Comparison of ENCODE assay signal across 26 cellular contexts in the genomic region with DNA sequence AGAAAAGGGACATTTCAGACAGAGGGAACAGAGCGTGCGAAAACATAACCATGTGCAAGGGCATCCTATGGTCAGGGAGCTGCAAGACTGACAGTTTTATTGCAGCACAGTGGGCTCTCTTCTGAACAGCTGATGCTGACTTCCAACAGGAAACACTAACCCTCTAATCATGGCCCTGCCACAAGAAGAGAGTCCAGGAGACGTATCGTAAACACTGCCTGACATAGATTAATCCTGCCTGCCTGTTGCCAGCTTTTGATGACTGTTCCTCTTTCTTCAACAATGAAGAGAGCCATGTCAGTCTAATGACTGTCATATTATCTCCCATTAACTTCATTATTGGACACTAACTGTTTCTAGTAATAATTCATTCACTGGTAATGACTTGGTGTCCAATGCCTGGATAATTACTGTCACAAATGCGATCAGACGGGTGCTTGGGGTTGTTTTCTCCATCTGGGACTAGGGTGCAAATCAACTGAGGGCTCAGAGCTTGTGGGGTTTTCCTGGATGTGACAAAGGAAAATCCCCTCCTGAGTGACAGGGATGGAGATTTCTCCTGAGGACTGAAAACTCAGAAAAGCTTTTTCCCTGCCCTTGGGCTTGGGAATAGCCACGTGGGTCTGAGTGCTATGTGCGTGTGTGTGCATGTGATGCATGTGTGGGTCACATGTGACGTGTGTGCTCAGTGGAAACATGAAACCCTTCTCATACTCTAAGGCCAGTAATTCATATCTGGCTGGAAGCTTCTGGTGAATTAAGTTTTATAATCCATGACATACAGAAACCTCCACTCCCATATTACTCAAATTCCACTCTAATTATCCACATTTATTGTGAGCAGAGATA.
A peak's percentile ranks its signal among the peaks of the same experiment; 100 is the strongest.
DNase-seq lines count a peak whose midpoint lies in the region; ATAC-seq and TF ChIP-seq lines count a peak whose summit lies in the region.
"Had no signal": no experiment of that assay in that cellular context is flagged by ENCODE, and none has a peak within 500 bp of the region (broad histone marks: within the 10 kb centered on the region; RNA-seq: fewer than 3 reads in every experiment).

No MANE protein-coding gene starts in this region.

- ATAC-seq in HG02852 (IDR thresholded peaks at IDR 0.05; ENCODE audit: unreplicated experiment) (no peak), T-helper 17 cell (no peak)
- ATAC-seq: body of pancreas, K562, left ventricle myocardium superior had no signal

- no peak overlapping the region for H3K9ac ChIP-seq in neural cell (ENCODE audit: low read length)
- H3K9ac ChIP-seq: neural progenitor cell had no signal

- no peak overlapping the region for H3K4me3 Mint-ChIP-seq in T-helper 17 cell
- H3K4me3 Mint-ChIP-seq: activated B cell treated with CpG ODN at 0.5 μM for 24 hours; activated CD4-positive, alpha-beta memory T cell treated with anti-CD3 and anti-CD28 coated beads for 36 hours; B cell; immature natural killer cell; neural progenitor cell had no signal

- peaks cover 3% of the 10 kb centered on the region; the same call in 1 of the 2 replicates for H3K4me1 ChIP-seq in SJCRH30
- H3K4me1 ChIP-seq: body of pancreas, neural progenitor cell, upper lobe of left lung had no signal

- H3K36me3 ChIP-seq in SJCRH30 (no peaks in the 10 kb centered on the region), neural cell (ENCODE audit: insufficient read depth, low read length) (no peaks in the 10 kb centered on the region)
- H3K36me3 ChIP-seq: neural progenitor cell, upper lobe of left lung had no signal

- CTCF ChIA-PET in RWPE1 (lab: Yijun Ruan, JAX), result interaction anchor here (0.8 kb wide), 1 partner anchor 594 kb away, joined by 3 read pairs; no protein-coding TSS in a partner anchor

- H3K27ac ChIP-seq in SJCRH30 (no peak overlapping the region), neural cell (ENCODE audit: low read length) (peak overlapping the region; percentile 6), RWPE1 (no peak overlapping the region)
- H3K27ac ChIP-seq: 22Rv1, body of pancreas, hepatocyte, neural progenitor cell, upper lobe of left lung had no signal

- H3K4me2 ChIP-seq in neural cell (ENCODE audit: low read length), result no peak overlapping the region
- H3K4me2 ChIP-seq: hepatocyte, neural progenitor cell had no signal

- no peaks in the 10 kb centered on the region for H3K4me1 Mint-ChIP-seq in T-helper 17 cell
- H3K4me1 Mint-ChIP-seq: activated B cell treated with CpG ODN at 0.5 μM for 24 hours, B cell, immature natural killer cell, neural progenitor cell had no signal

- H3K36me3 Mint-ChIP-seq in T-helper 17 cell (ENCODE audit: low read depth), result no peaks in the 10 kb centered on the region
- H3K36me3 Mint-ChIP-seq: activated CD4-positive, alpha-beta memory T cell treated with anti-CD3 and anti-CD28 coated beads for 36 hours; immature natural killer cell; neural progenitor cell had no signal

- no peak overlapping the region for H3K27ac Mint-ChIP-seq in T-helper 17 cell
- H3K27ac Mint-ChIP-seq: activated B cell treated with CpG ODN at 0.5 μM for 24 hours; activated CD4-positive, alpha-beta memory T cell treated with anti-CD3 and anti-CD28 coated beads for 36 hours; B cell; immature natural killer cell; neural progenitor cell; progenitor cell of endocrine pancreas had no signal

- peaks cover 16% of the 10 kb centered on the region for H3K27me3 Mint-ChIP-seq in T-helper 17 cell
- H3K27me3 Mint-ChIP-seq: activated B cell treated with CpG ODN at 0.5 μM for 24 hours had no signal

- no peak overlapping the region for H3K4me3 ChIP-seq in SJCRH30
- H3K4me3 ChIP-seq in neural cell (ENCODE audit: low read length), result no peak overlapping the region
- H3K4me3 ChIP-seq: body of pancreas, hepatocyte, K562, neural progenitor cell, upper lobe of left lung had no signal

- POLR2A ChIA-PET in RWPE1 (lab: Yijun Ruan, JAX; ENCODE audit: low non-redundant PET), result no interaction called here

- H3K79me2 ChIP-seq in neural cell (replicated peaks; ENCODE audit: insufficient read depth, low read length), result no peaks in the 10 kb centered on the region
- H3K79me2 ChIP-seq: hepatocyte had no signal

- H4K20me1 ChIP-seq in neural cell (ENCODE audit: insufficient read depth), result no peaks in the 10 kb centered on the region

- no peaks in the 10 kb centered on the region for H3K9me2 ChIP-seq in neural cell (ENCODE audit: insufficient read depth, low read length)

- peak; percentile 57 for TF ChIP-seq EP300 in neural cell (conservative IDR thresholded peaks at IDR 0.05; ENCODE audit: poor library complexity, severe bottlenecking)

- H3F3A ChIP-seq in neural cell (ENCODE audit: insufficient read depth, low read length, poor library complexity, severe bottlenecking), result peaks cover 5% of the 10 kb centered on the region

- TF ChIP-seq CTCF in neural cell (IDR thresholded peaks at IDR 0.05; ENCODE audit: poor library complexity, severe bottlenecking) (no peak), RWPE1 (conservative IDR thresholded peaks at IDR 0.05; ENCODE audit: low read depth) (no peak)

- H3K27me3 ChIP-seq in SJCRH30 (no peaks in the 10 kb centered on the region), neural cell (ENCODE audit: insufficient read depth, low read depth, low read length) (no peaks in the 10 kb centered on the region)
- H3K27me3 ChIP-seq: body of pancreas, hepatocyte, neural progenitor cell, upper lobe of left lung had no signal

- H2AFZ ChIP-seq in neural cell (ENCODE audit: low read depth, low read length), result no peak overlapping the region
- H2AFZ ChIP-seq: hepatocyte, neural progenitor cell had no signal

- TF ChIP-seq RAD21 in neural cell (conservative IDR thresholded peaks at IDR 0.05), result no peak

- H3K9me3 ChIP-seq in SJCRH30 (replicated peaks) (no peaks in the 10 kb centered on the region), neural cell (ENCODE audit: low read length) (no peaks in the 10 kb centered on the region), T-helper 17 cell (ENCODE audit: control insufficient read depth, low read length, poor library complexity, severe bottlenecking) (no peaks in the 10 kb centered on the region)
- H3K9me3 ChIP-seq: body of pancreas, upper lobe of left lung had no signal

- DNase-seq in NCI-H510A treated with DMSO at 0.1 percent for 48 hours (lab: John Stamatoyannopoulos, UW) (peak; percentile 2), NCI-H510A (lab: John Stamatoyannopoulos, UW) (no peak), NCI-H2081 treated with DMSO at 0.1 percent for 48 hours (lab: John Stamatoyannopoulos, UW) (peak; percentile 93), SJCRH30 (peak; percentile 12 to 46), RWPE1 (ENCODE audit: low spot score) (no peak), T-helper 17 cell (no peak)
- DNase-seq: activated B cell treated with CpG ODN at 0.5 μM for 24 hours; activated CD4-positive, alpha-beta memory T cell treated with anti-CD3 and anti-CD28 coated beads for 36 hours; activated effector memory CD4-positive, alpha-beta T cell treated with Interleukin-2 at 50 U/mL for 16 hours; body of pancreas; Calu3; effector CD4-positive, alpha-beta T cell; erythroblast; GOT3; immature natural killer cell; left ventricle myocardium superior; NCI-H2171; upper lobe of left lung had no signal

TF ChIP-seq in neural cell, 6 proteins besides CTCF, POLR2A, EP300 and RAD21:
- TF ChIP-seq TAF1 (IDR thresholded peaks at IDR 0.05; ENCODE audit: low read depth) (no peak), POLR2AphosphoS5 (IDR thresholded peaks at IDR 0.05) (peak; percentile 69)
- TF ChIP-seq, protein P1, sequence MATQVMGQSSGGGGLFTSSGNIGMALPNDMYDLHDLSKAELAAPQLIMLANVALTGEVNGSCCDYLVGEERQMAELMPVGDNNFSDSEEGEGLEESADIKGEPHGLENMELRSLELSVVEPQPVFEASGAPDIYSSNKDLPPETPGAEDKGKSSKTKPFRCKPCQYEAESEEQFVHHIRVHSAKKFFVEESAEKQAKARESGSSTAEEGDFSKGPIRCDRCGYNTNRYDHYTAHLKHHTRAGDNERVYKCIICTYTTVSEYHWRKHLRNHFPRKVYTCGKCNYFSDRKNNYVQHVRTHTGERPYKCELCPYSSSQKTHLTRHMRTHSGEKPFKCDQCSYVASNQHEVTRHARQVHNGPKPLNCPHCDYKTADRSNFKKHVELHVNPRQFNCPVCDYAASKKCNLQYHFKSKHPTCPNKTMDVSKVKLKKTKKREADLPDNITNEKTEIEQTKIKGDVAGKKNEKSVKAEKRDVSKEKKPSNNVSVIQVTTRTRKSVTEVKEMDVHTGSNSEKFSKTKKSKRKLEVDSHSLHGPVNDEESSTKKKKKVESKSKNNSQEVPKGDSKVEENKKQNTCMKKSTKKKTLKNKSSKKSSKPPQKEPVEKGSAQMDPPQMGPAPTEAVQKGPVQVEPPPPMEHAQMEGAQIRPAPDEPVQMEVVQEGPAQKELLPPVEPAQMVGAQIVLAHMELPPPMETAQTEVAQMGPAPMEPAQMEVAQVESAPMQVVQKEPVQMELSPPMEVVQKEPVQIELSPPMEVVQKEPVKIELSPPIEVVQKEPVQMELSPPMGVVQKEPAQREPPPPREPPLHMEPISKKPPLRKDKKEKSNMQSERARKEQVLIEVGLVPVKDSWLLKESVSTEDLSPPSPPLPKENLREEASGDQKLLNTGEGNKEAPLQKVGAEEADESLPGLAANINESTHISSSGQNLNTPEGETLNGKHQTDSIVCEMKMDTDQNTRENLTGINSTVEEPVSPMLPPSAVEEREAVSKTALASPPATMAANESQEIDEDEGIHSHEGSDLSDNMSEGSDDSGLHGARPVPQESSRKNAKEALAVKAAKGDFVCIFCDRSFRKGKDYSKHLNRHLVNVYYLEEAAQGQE (IDR thresholded peaks at IDR 0.05; ENCODE audit: borderline replicate concordance), result peak; percentile 58

Comparison
In these comparisons a context has a peak if more than half of its experiments do, and no peak if none do; other contexts are left out.
1. DNase-seq: peak in NCI-H510A treated with DMSO at 0.1 percent for 48 hours (single experiment), NCI-H2081 treated with DMSO at 0.1 percent for 48 hours (single experiment) and SJCRH30 (2 of 2); none in NCI-H510A (single experiment), RWPE1 (single experiment) and T-helper 17 cell (0 of 3).